ENCODE assay signal across 11 cellular contexts in genomic region chr1:54949971-54950360, GRCh38. TPM values are rescaled to one million over a fixed set of nuclear protein-coding genes. Genes with fewer than 3 reads are reported as not detected.
DNase-seq lines count a peak whose midpoint lies in the region; ATAC-seq, FAIRE-seq and TF ChIP-seq lines count a peak whose summit lies in the region.
"Had no signal": no experiment of that assay in that cellular context is flagged by ENCODE, and none has a peak within 500 bp of the region (broad histone marks: within the 10 kb centered on the region; RNA-seq: fewer than 3 reads in every experiment).

No MANE protein-coding gene starts in this region.

- no peak for DNase-seq in Calu3
- no peak for DNase-seq in SJCRH30
- DNase-seq in fibroblast of gingiva (ENCODE audit: low read depth) = peak; percentile 37
- no peak for DNase-seq in pancreas
- DNase-seq in natural killer cell = no peak
- DNase-seq in COLO829 (ENCODE audit: low spot score) = no peak

- H3K4me3 ChIP-seq in SJCRH30 = peak overlapping the region; percentile 51
- no peak overlapping the region for H3K4me3 ChIP-seq in pancreas

- no peak for FAIRE-seq in pancreas (lab: Jason Lieb, UNC)

- H3K9me3 ChIP-seq in SJCRH30 (replicated peaks) (no peaks in the 10 kb centered on the region), pancreas (no peaks in the 10 kb centered on the region)

- H3K9me3 Mint-ChIP-seq in Calu3 (ENCODE audit: low read depth, unreplicated experiment) (peaks cover 2% of the 10 kb centered on the region), natural killer cell (no peaks in the 10 kb centered on the region)
- H3K9me3 Mint-ChIP-seq: activated naive CD4-positive, alpha-beta T cell treated with anti-CD3 and anti-CD28 coated beads for 36 hours; stimulated activated naive CD8-positive, alpha-beta T cell treated with anti-CD3 and anti-CD28 coated beads, Interleukin-15, Interleukin-2, amounts not matched to agents 100 ng/mL and 50 ng/mL, for 24 hours had no signal

- H3K4me1 Mint-ChIP-seq in Calu3 (ENCODE audit: low read depth, unreplicated experiment) = peaks cover 48% of the 10 kb centered on the region
- H3K4me1 Mint-ChIP-seq in natural killer cell = peaks cover 17% of the 10 kb centered on the region in 2 donors

- CTCF ChIA-PET in Calu3 (lab: Charles Lee) = interaction anchor here (1.1 to 2.3 kb wide), 5 partner anchors 28 to 72 kb away, joined by 3 to 43 read pairs (median 9); partner anchors contain the start of gene DHCR24

- H3K27ac Mint-ChIP-seq in Calu3 (ENCODE audit: unreplicated experiment) (peak overlapping the region; percentile 17), natural killer cell (no peak overlapping the region)
- H3K27ac Mint-ChIP-seq: activated naive CD4-positive, alpha-beta T cell treated with anti-CD3 and anti-CD28 coated beads for 36 hours; stimulated activated naive CD8-positive, alpha-beta T cell treated with anti-CD3 and anti-CD28 coated beads, Interleukin-15, Interleukin-2, amounts not matched to agents 100 ng/mL and 50 ng/mL, for 24 hours had no signal

- no peaks in the 10 kb centered on the region for H3K36me3 ChIP-seq in SJCRH30
- no peaks in the 10 kb centered on the region for H3K36me3 ChIP-seq in pancreas

- H3K27me3 Mint-ChIP-seq in Calu3 (ENCODE audit: unreplicated experiment) = no peaks in the 10 kb centered on the region
- H3K27me3 Mint-ChIP-seq in natural killer cell (ENCODE audit: low read depth in 2 of 2) = no peaks in the 10 kb centered on the region
- H3K27me3 Mint-ChIP-seq: stimulated activated naive CD8-positive, alpha-beta T cell treated with anti-CD3 and anti-CD28 coated beads, Interleukin-15, Interleukin-2, amounts not matched to agents 100 ng/mL and 50 ng/mL, for 24 hours had no signal

- BruUV-seq in Calu3 (replicated peaks; lab: Mats Ljungman, UMichigan) = no TSS peak

- H3K4me3 Mint-ChIP-seq in Calu3 (ENCODE audit: low read depth, unreplicated experiment) = peak overlapping the region; percentile 43
- H3K4me3 Mint-ChIP-seq in natural killer cell = no peak overlapping the region
- H3K4me3 Mint-ChIP-seq: activated naive CD4-positive, alpha-beta T cell treated with anti-CD3 and anti-CD28 coated beads for 36 hours; stimulated activated naive CD8-positive, alpha-beta T cell treated with anti-CD3 and anti-CD28 coated beads, Interleukin-15, Interleukin-2, amounts not matched to agents 100 ng/mL and 50 ng/mL, for 24 hours had no signal

- no peak for TF ChIP-seq CTCF in Calu3 (IDR thresholded peaks at IDR 0.05; ENCODE audit: unreplicated experiment)
- no peak for TF ChIP-seq CTCF in pancreas (IDR thresholded peaks at IDR 0.05)
- TF ChIP-seq CTCF in natural killer cell (IDR thresholded peaks at IDR 0.05) = no peak

- intact Hi-C loops in Calu3 (cut with micrococcal nuclease; ENCODE audit: unreplicated experiment) (loop anchor here (1.0 to 2.0 kb wide), 3 partner anchors 21 to 72 kb away; no protein-coding TSS in a partner anchor), pancreas (cut with DNase I) (loop anchor here in 1 of 3 donors (5.0 kb wide), 1 partner anchor 47 kb away; the partner anchor contains the start of gene BSND), natural killer cell (cut with micrococcal nuclease) (loop anchor here (1.0 to 10.0 kb wide), 3 partner anchors 46 to 1635 kb away; no protein-coding TSS in a partner anchor)

- ATAC-seq in pancreas = peak in 3 of 4 donors; percentile 4 to 12 (median 5)
- ATAC-seq in natural killer cell = no peak
- ATAC-seq in GM21447 (IDR thresholded peaks at IDR 0.05; ENCODE audit: unreplicated experiment) = no peak
- no peak for ATAC-seq in esophagus mucosa

- H3K4me1 ChIP-seq in SJCRH30 (peaks cover 21% of the 10 kb centered on the region), pancreas (no peaks in the 10 kb centered on the region)

- WGBS in pancreas, 2 donors = 55 to 68% methylated on average over 6 of the region's 6 CpGs

- peak overlapping the region; percentile 72 for H3K27ac ChIP-seq in SJCRH30
- H3K27ac ChIP-seq in pancreas = no peak overlapping the region
- H3K27ac ChIP-seq: epithelial cell of prostate had no signal

- H3K36me3 Mint-ChIP-seq in Calu3 (ENCODE audit: insufficient read depth, unreplicated experiment) (no peaks in the 10 kb centered on the region), natural killer cell (no peaks in the 10 kb centered on the region)

- H3K27me3 ChIP-seq in SJCRH30 (no peaks in the 10 kb centered on the region), pancreas (no peaks in the 10 kb centered on the region)

RNA-seq across cellular contexts. Expression of gene TMEM61, which starts 30.5 kb away (rescaled TPM):
- total RNA-seq in Calu3 (2022) (0.45 TPM in 1 of 2 replicates, not detected in the other), pancreas (1 to 10 TPM; 1.1 to 2.0 (median 1.6) TPM), natural killer cell (not detected), esophagus mucosa (1.4 TPM)
- not detected in 2 replicates for total RNA-seq in SJCRH30 (2014; rRNA removed; shearing (Covaris generic))
- polyA plus RNA-seq in pancreas = 10 to 100 TPM in 1 of 2 donors, 1 to 10 TPM in 1; 4.6 to 15.6 TPM
- total RNA-seq: activated naive CD4-positive, alpha-beta T cell treated with anti-CD3 and anti-CD28 coated beads for 36 hours had no signal

RNA-seq across cellular contexts. Expression of gene BSND, which starts 48.8 kb away (rescaled TPM):
- total RNA-seq in Calu3 (2022) (not detected in 2 replicates), pancreas (not detected), natural killer cell (not detected), esophagus mucosa (not detected)
- not detected in 2 replicates for total RNA-seq in SJCRH30 (2014; rRNA removed; shearing (Covaris generic))
- under 1 TPM; 0.02 to 0.04 TPM for polyA plus RNA-seq in pancreas
- total RNA-seq: activated naive CD4-positive, alpha-beta T cell treated with anti-CD3 and anti-CD28 coated beads for 36 hours had no signal

Comparison
In these comparisons a context has a peak if more than half of its experiments do, and no peak if none do; other contexts are left out.
1. ATAC-seq: peak in pancreas (3 of 4); none in natural killer cell (0 of 3), GM21447 (single experiment) and esophagus mucosa (single experiment).